12 cellular contexts compared by ENCODE assay signal in genomic region chr12:113351089-113351488, GRCh38. TPM values are rescaled to one million over a fixed set of nuclear protein-coding genes. Genes with fewer than 3 reads are reported as not detected.
"Had no signal": no experiment of that assay in that cellular context is flagged by ENCODE, and none has a peak within 500 bp of the region (broad histone marks: within the 10 kb centered on the region; RNA-seq: fewer than 3 reads in every experiment).

No MANE protein-coding gene starts in this region.

- H3K9ac ChIP-seq: GM23248 had no signal

- ATAC-seq: GM23338, HCT116 had no signal

- H3K4me2 ChIP-seq: GM23338 had no signal

- H3K27ac ChIP-seq: GM23248 had no signal

- H3K36me3 ChIP-seq: HAP-1 had no signal

- DNase-seq: GM23248, GOT3, H7, H9, HCEC 1CT, HFFc6 had no signal

- H2AFZ ChIP-seq: GM23248, GM23338 had no signal

- H3K9me3 ChIP-seq: HAP-1 had no signal

- FAIRE-seq: H1, H54 had no signal

- H3K4me3 ChIP-seq: GM23248, GM23338, HAP-1 had no signal

RNA-seq across cellular contexts. Expression of gene SDS, which starts 52.6 kb away (rescaled TPM):
- total RNA-seq: GM23248, GM23338, H1, H4, H9, HFFc6 had no signal
- polyA plus RNA-seq: GM23248 had no signal
